Comparison of ENCODE assay signal across 21 cellular contexts in the genomic region with DNA sequence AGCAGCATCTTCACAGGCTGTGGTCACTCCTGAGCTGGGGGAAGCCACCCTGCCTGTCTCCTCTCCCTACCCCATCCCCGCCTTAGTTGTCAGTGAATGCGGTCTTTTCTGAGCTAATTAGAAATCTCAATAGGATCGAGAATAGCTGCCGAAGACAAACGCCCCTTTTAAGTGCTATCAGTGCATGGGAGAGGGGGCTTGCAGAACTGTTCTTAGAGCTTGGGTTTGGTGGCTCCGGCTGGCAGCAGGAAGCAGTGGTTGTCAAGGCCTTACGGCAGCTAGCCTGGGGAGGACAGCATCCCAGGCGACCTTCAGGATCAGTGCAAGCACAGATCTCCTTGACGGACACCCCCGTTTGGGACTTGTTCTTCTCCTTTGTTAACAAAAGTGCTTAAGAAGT.
A peak's percentile ranks its signal among the peaks of the same experiment; 100 is the strongest.
DNase-seq lines count a peak whose midpoint lies in the region; ATAC-seq and TF ChIP-seq lines count a peak whose summit lies in the region.
"Had no signal": no experiment of that assay in that cellular context is flagged by ENCODE, and none has a peak within 500 bp of the region (broad histone marks: within the 10 kb centered on the region; RNA-seq: fewer than 3 reads in every experiment).

No MANE protein-coding gene starts in this region.

- no TSS peak for BruUV-seq in IMR-90 (replicated peaks; lab: Mats Ljungman, UMichigan)

- no peak overlapping the region for H2BK120ac ChIP-seq in IMR-90 (ENCODE audit: low read depth, low read length)

- H3K56ac ChIP-seq in IMR-90 (ENCODE audit: extremely low read depth, insufficient read depth, low read length): no peak overlapping the region

- H4K20me1 ChIP-seq in IMR-90 (ENCODE audit: insufficient read depth, low read length) (no peaks in the 10 kb centered on the region), OCI-LY1 (ENCODE audit: insufficient read depth, low read length) (no peaks in the 10 kb centered on the region)

- H3K9me3 ChIP-seq in IMR-90 (ENCODE audit: control insufficient read depth, insufficient read depth, low read length): no peaks in the 10 kb centered on the region
- no peaks in the 10 kb centered on the region for H3K9me3 ChIP-seq in OCI-LY1 (ENCODE audit: low read length)
- no peaks in the 10 kb centered on the region for H3K9me3 ChIP-seq in endodermal cell (ENCODE audit: control insufficient read depth, low read length)
- H3K9me3 ChIP-seq in parathyroid adenoma (ENCODE audit: control insufficient read depth, low read length): no peaks in the 10 kb centered on the region
- H3K9me3 ChIP-seq: HAP-1, SK-N-SH, suprapubic skin had no signal

- H3K4me2 ChIP-seq in IMR-90 (ENCODE audit: low read depth, low read length) (no peak overlapping the region), OCI-LY1 (ENCODE audit: low read length) (peak overlapping the region; percentile 96), parathyroid adenoma (ENCODE audit: low read length) (no peak overlapping the region)
- H3K4me2 ChIP-seq: SK-N-SH had no signal

- no peak overlapping the region for H3K23ac ChIP-seq in IMR-90 (ENCODE audit: low read depth, low read length)

- H3K79me1 ChIP-seq in IMR-90 (ENCODE audit: low read depth in 1 of 2, low read length in 2 of 2): peaks cover 0 to 13% of the 10 kb centered on the region in 2 experiments; a peak in 1 of 4 replicates

- no peaks in the 10 kb centered on the region for H3K27me3 ChIP-seq in IMR-90 (ENCODE audit: control insufficient read depth, insufficient read depth, low read length)
- H3K27me3 ChIP-seq in OCI-LY1 (ENCODE audit: insufficient read depth, low read length): no peaks in the 10 kb centered on the region
- no peaks in the 10 kb centered on the region for H3K27me3 ChIP-seq in endodermal cell (ENCODE audit: control insufficient read depth, insufficient read depth, low read length, poor library complexity, severe bottlenecking)
- no peaks in the 10 kb centered on the region for H3K27me3 ChIP-seq in parathyroid adenoma (ENCODE audit: control insufficient read depth, insufficient read depth, low read length)
- H3K27me3 ChIP-seq: suprapubic skin had no signal

- POLR2A ChIA-PET in IMR-90 (lab: Charles Lee; ENCODE audit: unreplicated experiment): no interaction called here
- POLR2A ChIA-PET in RWPE1 (lab: Yijun Ruan, JAX; ENCODE audit: low non-redundant PET): no interaction called here

- H3K9me1 ChIP-seq in IMR-90 (ENCODE audit: insufficient read depth, low read length): peaks cover 6% of the 10 kb centered on the region; the same call in 1 of the 2 replicates

- H3K4me3 Mint-ChIP-seq in endodermal cell: no peak overlapping the region
- H3K4me3 Mint-ChIP-seq: CD4-positive, CD25-positive, alpha-beta regulatory T cell had no signal

- in situ Hi-C loops in IMR-90 (cut with MboI; ENCODE audit: low sequenced_read_pairs): no loop called here

- no peaks in the 10 kb centered on the region for H3K9me2 ChIP-seq in OCI-LY1 (ENCODE audit: low read depth, low read length)
- H3K9me2 ChIP-seq: SK-N-SH had no signal

- H2AK9ac ChIP-seq in IMR-90 (replicated peaks; ENCODE audit: low read depth, low read length, poor library complexity): peak overlapping the region; percentile 12

- no peaks in the 10 kb centered on the region for H3K27me3 Mint-ChIP-seq in endodermal cell (ENCODE audit: insufficient read depth)
- H3K27me3 Mint-ChIP-seq: activated B cell treated with CpG ODN at 0.5 μM for 24 hours; CD4-positive, CD25-positive, alpha-beta regulatory T cell had no signal

- H2AFZ ChIP-seq in IMR-90 (replicated peaks; ENCODE audit: low read length, poor library complexity) (no peak overlapping the region), OCI-LY1 (ENCODE audit: low read length) (no peak overlapping the region), parathyroid adenoma (no peak overlapping the region)

- no peak overlapping the region for H3K4me3 ChIP-seq in IMR-90 (ENCODE audit: insufficient read depth, low read depth, low read length)
- H3K4me3 ChIP-seq in OCI-LY1 (ENCODE audit: low read depth, low read length, poor library complexity, severe bottlenecking): peak overlapping the region; percentile 85
- no peak overlapping the region for H3K4me3 ChIP-seq in endodermal cell (ENCODE audit: low read length)
- no peak overlapping the region for H3K4me3 ChIP-seq in parathyroid adenoma (ENCODE audit: low read depth, low read length)
- H3K4me3 ChIP-seq: HAP-1, suprapubic skin had no signal

- no peak overlapping the region for H2BK15ac ChIP-seq in IMR-90 (ENCODE audit: low read depth, low read length)

- H3K9ac ChIP-seq in IMR-90 (ENCODE audit: low read depth, low read length): no peak overlapping the region
- H3K9ac ChIP-seq in OCI-LY1 (ENCODE audit: low read length): peak overlapping the region; percentile 99
- H3K9ac ChIP-seq in endodermal cell (ENCODE audit: extremely low read depth, low read length, poor library complexity, severe bottlenecking): no peak overlapping the region
- no peak overlapping the region for H3K9ac ChIP-seq in parathyroid adenoma
- H3K9ac ChIP-seq: SK-N-SH had no signal

- H3K36me3 ChIP-seq in IMR-90 (ENCODE audit: control insufficient read depth, insufficient read depth, low read length): no peaks in the 10 kb centered on the region
- H3K36me3 ChIP-seq in OCI-LY1 (ENCODE audit: insufficient read depth, low read length): peaks cover 25% of the 10 kb centered on the region; the same call in 1 of the 2 replicates
- H3K36me3 ChIP-seq in endodermal cell (ENCODE audit: control insufficient read depth, insufficient read depth, low read length): no peaks in the 10 kb centered on the region
- H3K36me3 ChIP-seq in parathyroid adenoma (ENCODE audit: control insufficient read depth, insufficient read depth, low read length): no peaks in the 10 kb centered on the region
- H3K36me3 ChIP-seq: HAP-1, suprapubic skin had no signal

- no peak overlapping the region for H4K8ac ChIP-seq in IMR-90 (ENCODE audit: low read depth in 2 of 2, low read length in 2 of 2)

- H3K27ac Mint-ChIP-seq in endodermal cell: no peak overlapping the region

- H3K9me3 Mint-ChIP-seq in endodermal cell: no peaks in the 10 kb centered on the region
- H3K9me3 Mint-ChIP-seq: activated B cell treated with CpG ODN at 0.5 μM for 24 hours; CD4-positive, CD25-positive, alpha-beta regulatory T cell had no signal

- no peaks in the 10 kb centered on the region for H3F3A ChIP-seq in OCI-LY1 (ENCODE audit: insufficient read depth, low read length)

- no peak overlapping the region for H2AK5ac ChIP-seq in IMR-90 (ENCODE audit: low read depth, low read length)

- intact Hi-C loops in IMR-90 (cut with micrococcal nuclease): no loop called here

- H3K18ac ChIP-seq in IMR-90 (ENCODE audit: low read depth, low read length): no peak overlapping the region

- peaks cover 10% of the 10 kb centered on the region for H3K79me2 ChIP-seq in OCI-LY1 (ENCODE audit: insufficient read depth, low read length)
- H3K79me2 ChIP-seq in parathyroid adenoma: peaks cover 62% of the 10 kb centered on the region

- peaks cover 96% of the 10 kb centered on the region for H3K4me1 Mint-ChIP-seq in endodermal cell

- no peak overlapping the region for H2BK5ac ChIP-seq in IMR-90 (ENCODE audit: low read depth, low read length, poor library complexity, severe bottlenecking)

- peaks cover 9% of the 10 kb centered on the region for H3K4me1 ChIP-seq in IMR-90 (ENCODE audit: control insufficient read depth, insufficient read depth, low read length)
- peaks cover 97% of the 10 kb centered on the region for H3K4me1 ChIP-seq in OCI-LY1 (ENCODE audit: insufficient read depth, low read length, severe bottlenecking)
- H3K4me1 ChIP-seq in endodermal cell (ENCODE audit: control insufficient read depth, insufficient read depth, low read length): peaks cover 44% of the 10 kb centered on the region
- H3K4me1 ChIP-seq in parathyroid adenoma: peaks cover 79% of the 10 kb centered on the region
- H3K4me1 ChIP-seq: suprapubic skin had no signal

- no peak overlapping the region for H3K4ac ChIP-seq in IMR-90 (ENCODE audit: low read depth, low read length)

- no peak overlapping the region for H2BK20ac ChIP-seq in IMR-90 (ENCODE audit: low read depth, low read length)

- dilution Hi-C loops in IMR-90 (cut with HindIII; ENCODE audit: low sequenced_read_pairs, unreplicated experiment): no loop called here

- TF ChIP-seq RAD21 in IMR-90 (IDR thresholded peaks at IDR 0.05; ENCODE audit: low read length): no peak

- 83% methylated on average over 4 of the region's 10 CpGs; no CpG with 5 or more reads in 1 of the 2 experiments for WGBS in IMR-90 (ENCODE audit: extremely low coverage in 2 of 2, insufficient read length in 1 of 2), 2 experiments
- WGBS in endodermal cell (ENCODE audit: insufficient coverage in 1 of 2, insufficient read length in 1 of 2), 2 experiments: 40 to 62% methylated on average over 4 to 10 of the region's 10 CpGs

- TF ChIP-seq CTCF in IMR-90 (conservative IDR thresholded peaks at IDR 0.05; ENCODE audit: low read depth, low read length): no peak
- no peak for TF ChIP-seq CTCF in OCI-LY1 (IDR thresholded peaks at IDR 0.05; ENCODE audit: low read length)
- TF ChIP-seq CTCF in endodermal cell (conservative IDR thresholded peaks at IDR 0.05): no peak
- TF ChIP-seq CTCF in parathyroid adenoma (IDR thresholded peaks at IDR 0.05): no peak
- no peak for TF ChIP-seq CTCF in RWPE1 (conservative IDR thresholded peaks at IDR 0.05; ENCODE audit: low read depth)

- H3K36me3 Mint-ChIP-seq in endodermal cell (ENCODE audit: low read depth): no peaks in the 10 kb centered on the region

- DNase-seq in IMR-90 (no peak), endodermal cell (no peak), NCI-H446 treated with DMSO at 0.1 percent for 48 hours (lab: John Stamatoyannopoulos, UW) (no peak), RWPE1 (ENCODE audit: low spot score) (no peak)
- DNase-seq: activated B cell treated with CpG ODN at 0.5 μM for 24 hours; activated CD4-positive, alpha-beta T cell treated with anti-CD3 and anti-CD28 coated beads, Interleukin-2, amount 50 U/mL, for 48 hours; activated gamma-delta T cell treated with Interleukin-2 at 50 U/mL for 16 hours; CD4-positive, CD25-positive, alpha-beta regulatory T cell; cortex of kidney; DMS 273 treated with DMSO at 0.1 percent for 48 hours; kidney glomerular epithelial cell; NCI-H1092; NCI-H2081 treated with DMSO at 0.1 percent for 48 hours; NCI-H510A treated with DMSO at 0.1 percent for 48 hours; SK-N-SH had no signal

- H4K5ac ChIP-seq in IMR-90 (ENCODE audit: low read depth, low read length): no peak overlapping the region

- H3K27ac ChIP-seq in IMR-90 (ENCODE audit: insufficient read depth, low read length): no peak overlapping the region
- H3K27ac ChIP-seq in OCI-LY1 (ENCODE audit: low read depth, low read length, poor library complexity, severe bottlenecking): peak overlapping the region; percentile 99
- peak overlapping the region; percentile 45 for H3K27ac ChIP-seq in endodermal cell (ENCODE audit: low read depth, low read length)
- peak overlapping the region; percentile 98 for H3K27ac ChIP-seq in parathyroid adenoma
- no peak overlapping the region for H3K27ac ChIP-seq in RWPE1
- H3K27ac ChIP-seq: suprapubic skin had no signal

- H4K91ac ChIP-seq in IMR-90 (ENCODE audit: insufficient read depth, low read depth, low read length): no peak overlapping the region

- H3K14ac ChIP-seq in IMR-90 (replicated peaks; ENCODE audit: low read depth, low read length): no peak overlapping the region

- ATAC-seq in IMR-90 (ENCODE audit: low read depth) (no peak), GM18873 (IDR thresholded peaks at IDR 0.05; ENCODE audit: low FRiP score, unreplicated experiment) (no peak), GM21723 (IDR thresholded peaks at IDR 0.05; ENCODE audit: unreplicated experiment) (no peak)

- TF ChIP-seq POLR2A in IMR-90 (IDR thresholded peaks at IDR 0.05; ENCODE audit: low read depth, low read length): no peak

- CTCF ChIA-PET in IMR-90 (lab: Yijun Ruan, JAX): no interaction called here
- CTCF ChIA-PET in RWPE1 (lab: Yijun Ruan, JAX): interaction anchor here (0.6 to 1.6 kb wide), 3 partner anchors 9 to 307 kb away, joined by 3 to 5 read pairs (median 3); no protein-coding TSS in a partner anchor

Comparison
In these comparisons a context has a peak if more than half of its experiments do, and no peak if none do; other contexts are left out.
1. H3K27ac ChIP-seq: peak in OCI-LY1 (single experiment), endodermal cell (single experiment) and parathyroid adenoma (single experiment); none in IMR-90 (single experiment) and RWPE1 (single experiment).